15 cellular contexts compared by ENCODE assay signal in genomic region chr2:241372376-241372992, GRCh38. TPM values are rescaled to one million over a fixed set of nuclear protein-coding genes. Genes with fewer than 3 reads are reported as not detected.
A peak's percentile ranks its signal among the peaks of the same experiment; 100 is the strongest.
DNase-seq lines count a peak whose midpoint lies in the region; ATAC-seq and TF ChIP-seq lines count a peak whose summit lies in the region.
"Had no signal": no experiment of that assay in that cellular context is flagged by ENCODE, and none has a peak within 500 bp of the region (broad histone marks: within the 10 kb centered on the region; RNA-seq: fewer than 3 reads in every experiment).

No MANE protein-coding gene starts in this region.

- peak; percentile 24 for ATAC-seq in left lobe of liver
- ATAC-seq: A549 had no signal

- no peaks in the 10 kb centered on the region for H3K27me3 ChIP-seq in SJCRH30
- H3K27me3 ChIP-seq in suprapubic skin: no peaks in the 10 kb centered on the region
- H3K27me3 ChIP-seq: heart right ventricle, tibial nerve had no signal

- H3K4me3 ChIP-seq in SJCRH30 (no peak overlapping the region), suprapubic skin (no peak overlapping the region)
- H3K4me3 ChIP-seq: A549, heart right ventricle, tibial nerve had no signal

- no peak for TF ChIP-seq EP300 in suprapubic skin (IDR thresholded peaks at IDR 0.05)

- no peak for TF ChIP-seq POLR2A in suprapubic skin (IDR thresholded peaks at IDR 0.05)

- TF ChIP-seq CTCF in suprapubic skin (IDR thresholded peaks at IDR 0.05): no peak

- DNase-seq in NCI-H1417 (lab: John Stamatoyannopoulos, UW): peak in 2 of 3 experiments; percentile 9 to 58
- DNase-seq in NCI-H1417 treated with DMSO at 0.1 percent for 48 hours (lab: John Stamatoyannopoulos, UW): no peak
- peak; percentile 29 to 51 for DNase-seq in SJCRH30
- no peak for DNase-seq in left lobe of liver (ENCODE audit: low spot score)
- DNase-seq in suprapubic skin (ENCODE audit: low spot score in 2 of 2): no peak
- no peak for DNase-seq in NCI-H2227 treated with DMSO at 0.1 percent for 48 hours (lab: John Stamatoyannopoulos, UW)
- DNase-seq in NK-92 treated with Interleukin-12 subunit alpha and Interleukin-12 subunit beta, amount 100 ng/mL, for 24 hours (lab: John Stamatoyannopoulos, UW): no peak
- no peak for DNase-seq in SIG-M5 treated with dmso at 0.1 percent for 504 hours (lab: John Stamatoyannopoulos, UW; ENCODE audit: unreplicated experiment)
- DNase-seq: activated CD4-positive, alpha-beta T cell treated with anti-CD3 and anti-CD28 coated beads, Interleukin-2, amount 50 U/mL, for 1 hour; activated naive CD8-positive, alpha-beta T cell treated with anti-CD3 and anti-CD28 coated beads for 36 hours; activated T-cell treated with anti-CD3 and anti-CD28 coated beads, Interleukin-2, amount 50 U/mL, for 24 hours; heart right ventricle; NCI-H1105 had no signal

- no peaks in the 10 kb centered on the region for H3K9me3 ChIP-seq in SJCRH30 (replicated peaks)
- H3K9me3 ChIP-seq in suprapubic skin: no peaks in the 10 kb centered on the region
- H3K9me3 ChIP-seq: A549, heart right ventricle, tibial nerve had no signal

- H3K4me1 ChIP-seq in SJCRH30: 0 out of 2 replicates have a peak, but pooled peaks cover 4% of the 10 kb centered on the region
- peaks cover 22% of the 10 kb centered on the region for H3K4me1 ChIP-seq in suprapubic skin

- H3K27ac ChIP-seq in SJCRH30 (no peak overlapping the region), suprapubic skin (peak overlapping the region; percentile 12)
- H3K27ac ChIP-seq: A549 had no signal

- H3K36me3 ChIP-seq in SJCRH30: peaks cover 15% of the 10 kb centered on the region
- H3K36me3 ChIP-seq in suprapubic skin: peaks cover 13% of the 10 kb centered on the region

- 50% methylated on average over 11 of the region's 11 CpGs for WGBS in suprapubic skin

RNA-seq across cellular contexts. Expression of gene FARP2, which starts 16.4 kb away (rescaled TPM):
- 68.6 and 69.6 TPM in 2 replicates for total RNA-seq in SJCRH30 (2014; rRNA removed; shearing (Covaris generic))
- total RNA-seq in left lobe of liver (27.6 TPM), suprapubic skin (100 to 1,000 TPM in 2 of 4 donors, 10 to 100 TPM in 2; 70.0 to 185 (median 95.5) TPM)

RNA-seq across cellular contexts. Expression of gene SEPTIN2, which starts 56.8 kb away (rescaled TPM):
- 589 and 661 TPM in 2 replicates for total RNA-seq in SJCRH30 (2014; rRNA removed; shearing (Covaris generic))
- total RNA-seq in left lobe of liver: 74.5 TPM
- 100 to 1,000 TPM; 126 to 233 (median 165) TPM for total RNA-seq in suprapubic skin

RNA-seq across cellular contexts. Expression of gene HDLBP, which starts 57.0 kb away (rescaled TPM):
- total RNA-seq in SJCRH30 (2014; rRNA removed; shearing (Covaris generic)): 522 and 557 TPM in 2 replicates
- 490 TPM for total RNA-seq in left lobe of liver
- 100 to 1,000 TPM; 263 to 400 (median 287) TPM for total RNA-seq in suprapubic skin

Comparison
In these comparisons a context has a peak if more than half of its experiments do, and no peak if none do; other contexts are left out.
1. DNase-seq: peak in NCI-H1417 (2 of 3) and SJCRH30 (2 of 2); none in NCI-H1417 treated with DMSO at 0.1 percent for 48 hours (single experiment), left lobe of liver (single experiment), suprapubic skin (0 of 2), NCI-H2227 treated with DMSO at 0.1 percent for 48 hours (single experiment), NK-92 treated with Interleukin-12 subunit alpha and Interleukin-12 subunit beta, amount 100 ng/mL, for 24 hours (single experiment) and SIG-M5 treated with dmso at 0.1 percent for 504 hours (single experiment).